ENCODE assay signal across 13 cellular contexts in genomic region chr6:111861321-111861938, GRCh38. TPM values are rescaled to one million over a fixed set of nuclear protein-coding genes. Genes with fewer than 3 reads are reported as not detected.
DNase-seq lines count a peak whose midpoint lies in the region; ATAC-seq and TF ChIP-seq lines count a peak whose summit lies in the region.
"Had no signal": no experiment of that assay in that cellular context is flagged by ENCODE, and none has a peak within 500 bp of the region (broad histone marks: within the 10 kb centered on the region; RNA-seq: fewer than 3 reads in every experiment).

No MANE protein-coding gene starts in this region.

- H3K27me3 Mint-ChIP-seq in T-helper 17 cell (no peaks in the 10 kb centered on the region), nephron (ENCODE audit: low read depth) (no peaks in the 10 kb centered on the region)

- intact Hi-C loops in posterior cingulate gyrus (cut with DNase I), result no loop called here

- no peaks in the 10 kb centered on the region for H3K9me3 Mint-ChIP-seq in nephron

- peaks cover 89% of the 10 kb centered on the region for H3K4me1 Mint-ChIP-seq in T-helper 17 cell
- H3K4me1 Mint-ChIP-seq in nephron, result peaks cover 62% of the 10 kb centered on the region

- TF ChIP-seq CTCF in nephron (IDR thresholded peaks at IDR 0.05; ENCODE audit: unreplicated experiment in 3 of 3), result no peak

- H3K9me3 ChIP-seq in T-helper 17 cell (ENCODE audit: control insufficient read depth, low read length, poor library complexity, severe bottlenecking), result no peaks in the 10 kb centered on the region

- no peak for DNase-seq in activated CD4-positive, CD25-positive, alpha-beta regulatory T cell treated with anti-CD3 and anti-CD28 coated beads, Interleukin-2, amount 50 U/mL, for 72 hours
- DNase-seq in NCI-H1092 treated with DMSO at 0.1 percent for 48 hours (lab: John Stamatoyannopoulos, UW) (peak; percentile 94), T-helper 17 cell (no peak), posterior cingulate gyrus (no peak), cortex of kidney (lab: John Stamatoyannopoulos, UW) (no peak)
- DNase-seq: ACHN; activated CD4-positive, alpha-beta T cell treated with anti-CD3 and anti-CD28 coated beads for 48 hours; MM.1S; stimulated activated CD4-positive, alpha-beta T cell treated with anti-CD3 and anti-CD28 coated beads, Interleukin-15, amount 100 ng/mL, for 24 hours; T-helper 1 cell had no signal

- H3K27ac Mint-ChIP-seq in T-helper 17 cell (peak overlapping the region; percentile 56), nephron (peak overlapping the region in 2 of 3 experiments; percentile 9 to 17)

- H3K4me3 Mint-ChIP-seq in T-helper 17 cell (peak overlapping the region; percentile 62), nephron (no peak overlapping the region)

- H3K36me3 Mint-ChIP-seq in T-helper 17 cell (ENCODE audit: low read depth), result peaks cover 7% of the 10 kb centered on the region
- H3K36me3 Mint-ChIP-seq in nephron (ENCODE audit: low read depth), result no peaks in the 10 kb centered on the region

- peak; percentile 5 to 21 for ATAC-seq in activated CD4-positive, CD25-positive, alpha-beta regulatory T cell treated with anti-CD3 and anti-CD28 coated beads, Interleukin-2, amount 50 U/mL, for 24 hours
- ATAC-seq in T-helper 17 cell (no peak), GM18873 (IDR thresholded peaks at IDR 0.05; ENCODE audit: low FRiP score, unreplicated experiment) (no peak)

RNA-seq across cellular contexts. Expression of gene FYN, which starts 11.8 kb away (rescaled TPM):
- 100 to 1,000 TPM; 455 to 472 TPM for total RNA-seq in T-helper 17 cell

Comparison
In these comparisons a context has a peak if more than half of its experiments do, and no peak if none do; other contexts are left out.
1. ATAC-seq: peak in activated CD4-positive, CD25-positive, alpha-beta regulatory T cell treated with anti-CD3 and anti-CD28 coated beads, Interleukin-2, amount 50 U/mL, for 24 hours (2 of 2); none in T-helper 17 cell (single experiment) and GM18873 (single experiment).